ENCODE assay signal across 14 cellular contexts in the genomic region with DNA sequence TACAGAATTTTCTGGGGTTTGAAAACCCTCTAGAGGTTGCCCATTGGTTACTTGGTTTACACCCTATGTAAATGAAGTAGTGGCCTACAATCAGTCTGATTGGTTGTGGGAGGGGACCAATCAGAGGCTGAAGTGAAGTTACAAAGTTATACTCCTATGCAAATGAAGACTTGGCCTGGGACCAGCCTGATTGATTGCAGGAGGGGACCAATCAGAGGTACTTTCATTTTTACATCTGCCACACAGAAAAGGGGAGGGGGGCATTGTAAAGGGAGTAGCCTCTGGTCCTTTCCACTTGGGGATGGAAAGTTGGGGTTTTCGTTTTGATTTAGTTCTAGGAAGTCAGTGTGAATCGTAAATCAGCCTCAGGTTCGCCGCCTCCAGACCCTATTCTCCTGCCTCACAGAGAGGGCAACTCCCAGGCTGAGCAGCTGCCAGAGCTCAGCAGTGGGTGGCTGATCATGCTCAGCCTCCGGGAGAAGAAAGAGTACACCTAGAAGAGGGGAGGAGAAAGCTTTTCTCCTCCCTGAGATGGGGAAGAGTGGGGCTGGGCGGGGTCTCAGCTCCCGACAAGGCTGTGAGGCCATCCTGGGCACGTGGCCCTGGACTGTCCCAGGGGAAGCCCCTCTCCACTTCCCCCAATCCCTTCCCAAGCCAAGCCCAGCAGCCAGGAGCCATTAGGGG.
DNase-seq lines count a peak whose midpoint lies in the region; ATAC-seq and TF ChIP-seq lines count a peak whose summit lies in the region.
"Had no signal": no experiment of that assay in that cellular context is flagged by ENCODE, and none has a peak within 500 bp of the region (broad histone marks: within the 10 kb centered on the region; RNA-seq: fewer than 3 reads in every experiment).

No MANE protein-coding gene starts in this region.

- H3K27ac Mint-ChIP-seq in activated CD8-positive, alpha-beta memory T cell treated with anti-CD3 and anti-CD28 coated beads, Interleukin-2, amount 10 ng/mL, durations not matched to agents 7 days and 5 days = no peak overlapping the region
- H3K27ac Mint-ChIP-seq: WTC11 had no signal

- H3K9me3 ChIP-seq in MG63 (no peaks in the 10 kb centered on the region), esophagus muscularis mucosa (no peaks in the 10 kb centered on the region)
- H3K9me3 ChIP-seq: thoracic aorta had no signal

- H3K4me1 Mint-ChIP-seq in activated CD8-positive, alpha-beta memory T cell treated with anti-CD3 and anti-CD28 coated beads, Interleukin-2, amount 10 ng/mL, durations not matched to agents 7 days and 5 days = peaks cover 2% of the 10 kb centered on the region
- H3K4me1 Mint-ChIP-seq: WTC11 had no signal

- TF ChIP-seq EP300 in esophagus muscularis mucosa (IDR thresholded peaks at IDR 0.05) = no peak

- H3K36me3 ChIP-seq in MG63 = no peaks in the 10 kb centered on the region
- H3K36me3 ChIP-seq in esophagus muscularis mucosa = no peaks in the 10 kb centered on the region
- H3K36me3 ChIP-seq: thoracic aorta had no signal

- H3K27me3 ChIP-seq in MG63 (no peaks in the 10 kb centered on the region), esophagus muscularis mucosa (no peaks in the 10 kb centered on the region)

- no peak for DNase-seq in activated CD8-positive, alpha-beta memory T cell treated with anti-CD3 and anti-CD28 coated beads, Interleukin-2, amount 10 ng/mL, durations not matched to agents 7 days and 5 days
- no peak for DNase-seq in activated CD8-positive, alpha-beta memory T cell treated with anti-CD3 and anti-CD28 coated beads, Interleukin-2, amount 50 U/mL, for 4 hours
- peak; percentile 40 for DNase-seq in MG63
- DNase-seq in central memory CD4-positive, alpha-beta T cell = peak; percentile 25
- DNase-seq in stimulated activated CD4-positive, alpha-beta T cell treated with anti-CD3 and anti-CD28 coated beads, TNF-alpha, amount 100 ng/mL, for 48 hours (ENCODE audit: low read depth in 3 of 3) = peak in 2 of 3 donors; percentile 2 to 3
- no peak for DNase-seq in HT-29 (ENCODE audit: low spot score)
- DNase-seq in NCI-H69 (lab: John Stamatoyannopoulos, UW) = no peak
- no peak for DNase-seq in esophagus muscularis mucosa (ENCODE audit: extremely low spot score)
- DNase-seq: foreskin fibroblast, NCI-H345, OCI-M1 had no signal

- TF ChIP-seq POLR2A in esophagus muscularis mucosa (IDR thresholded peaks at IDR 0.05; ENCODE audit: low read depth) = no peak

- WGBS in esophagus muscularis mucosa = 77% methylated on average over 7 of the region's 8 CpGs

- H3K4me1 ChIP-seq in esophagus muscularis mucosa = peaks cover 0 to 6% (median 0%) of the 10 kb centered on the region in 4 donors

- no peak overlapping the region for H3K27ac ChIP-seq in esophagus muscularis mucosa (replicated peaks in 1 of 4)
- H3K27ac ChIP-seq: thoracic aorta had no signal

- peaks cover 2% of the 10 kb centered on the region for H3K9me3 Mint-ChIP-seq in activated CD8-positive, alpha-beta memory T cell treated with anti-CD3 and anti-CD28 coated beads, Interleukin-2, amount 10 ng/mL, durations not matched to agents 7 days and 5 days (ENCODE audit: low read depth)

- no peaks in the 10 kb centered on the region for H3K36me3 Mint-ChIP-seq in activated CD8-positive, alpha-beta memory T cell treated with anti-CD3 and anti-CD28 coated beads, Interleukin-2, amount 10 ng/mL, durations not matched to agents 7 days and 5 days
- H3K36me3 Mint-ChIP-seq: WTC11 had no signal

- no peak for TF ChIP-seq CTCF in esophagus muscularis mucosa (IDR thresholded peaks at IDR 0.05)

- H3K27me3 Mint-ChIP-seq in activated CD8-positive, alpha-beta memory T cell treated with anti-CD3 and anti-CD28 coated beads, Interleukin-2, amount 10 ng/mL, durations not matched to agents 7 days and 5 days = peaks cover 2% of the 10 kb centered on the region

- peak; percentile 12 for ATAC-seq in activated CD8-positive, alpha-beta memory T cell treated with anti-CD3 and anti-CD28 coated beads, Interleukin-2, amount 10 ng/mL, durations not matched to agents 7 days and 5 days
- ATAC-seq: WTC11 had no signal

- intact Hi-C loops in esophagus muscularis mucosa (cut with DNase I) = no loop called here

- CTCF ChIA-PET in activated CD8-positive, alpha-beta memory T cell treated with anti-CD3 and anti-CD28 coated beads, Interleukin-2, amount 10 ng/mL, durations not matched to agents 7 days and 5 days (lab: Charles Lee) = no interaction called here

- H3K4me3 Mint-ChIP-seq in activated CD8-positive, alpha-beta memory T cell treated with anti-CD3 and anti-CD28 coated beads, Interleukin-2, amount 10 ng/mL, durations not matched to agents 7 days and 5 days = peak overlapping the region; percentile 8
- H3K4me3 Mint-ChIP-seq: WTC11 had no signal

- peak overlapping the region; percentile 29 for H3K4me3 ChIP-seq in MG63
- H3K4me3 ChIP-seq in esophagus muscularis mucosa = no peak overlapping the region
- H3K4me3 ChIP-seq: lung, thoracic aorta had no signal

Comparison
In these comparisons a context has a peak if more than half of its experiments do, and no peak if none do; other contexts are left out.
1. DNase-seq: peak in MG63 (single experiment), central memory CD4-positive, alpha-beta T cell (single experiment) and stimulated activated CD4-positive, alpha-beta T cell treated with anti-CD3 and anti-CD28 coated beads, TNF-alpha, amount 100 ng/mL, for 48 hours (2 of 3); none in activated CD8-positive, alpha-beta memory T cell treated with anti-CD3 and anti-CD28 coated beads, Interleukin-2, amount 10 ng/mL, durations not matched to agents 7 days and 5 days (single experiment), activated CD8-positive, alpha-beta memory T cell treated with anti-CD3 and anti-CD28 coated beads, Interleukin-2, amount 50 U/mL, for 4 hours (single experiment), HT-29 (single experiment), NCI-H69 (single experiment) and esophagus muscularis mucosa (single experiment).